In genomic region chr2:142874293-142874814, GRCh38 we compare ENCODE assay signal across 10 cellular contexts. TPM values are rescaled to one million over a fixed set of nuclear protein-coding genes. Genes with fewer than 3 reads are reported as not detected.
DNase-seq lines count a peak whose midpoint lies in the region; ATAC-seq, FAIRE-seq and TF ChIP-seq lines count a peak whose summit lies in the region.
"Had no signal": no experiment of that assay in that cellular context is flagged by ENCODE, and none has a peak within 500 bp of the region (broad histone marks: within the 10 kb centered on the region; RNA-seq: fewer than 3 reads in every experiment).

No MANE protein-coding gene starts in this region.

- no peaks in the 10 kb centered on the region for H3K27me3 ChIP-seq in right lobe of liver
- no peaks in the 10 kb centered on the region for H3K27me3 ChIP-seq in thyroid gland

- H3K4me3 ChIP-seq in A549 (peak overlapping the region; percentile 24; the same call in 1 of the 3 replicates), astrocyte of the cerebellum (ENCODE audit: low read depth, low read length) (no peak overlapping the region), right lobe of liver (no peak overlapping the region), thyroid gland (replicated peaks in 1 of 3) (no peak overlapping the region)

- H3K27ac ChIP-seq in A549 (peak overlapping the region; percentile 98 to 99), right lobe of liver (peak overlapping the region; percentile 18 to 78 (median 63)), thyroid gland (no peak overlapping the region)
- H3K27ac ChIP-seq: parathyroid adenoma had no signal

- H3K4me2 ChIP-seq in A549 = peak overlapping the region; percentile 94

- TF ChIP-seq EP300 in A549 (IDR thresholded peaks at IDR 0.05) = peak; percentile 99

- H3K9me3 ChIP-seq in A549 = no peaks in the 10 kb centered on the region
- H3K9me3 ChIP-seq in right lobe of liver = no peaks in the 10 kb centered on the region
- no peaks in the 10 kb centered on the region for H3K9me3 ChIP-seq in thyroid gland

- POLR2A ChIA-PET in A549 (lab: Yijun Ruan, JAX) = interaction anchor here (0.8 to 1.7 kb wide), 4 partner anchors 8 to 123 kb away, joined by 3 to 11 read pairs (median 4); no protein-coding TSS in a partner anchor

- in situ Hi-C loops in astrocyte of the cerebellum (cut with HindIII; ENCODE audit: low sequenced_read_pairs) = no loop called here

- peak; percentile 91 for FAIRE-seq in A549 (lab: Jason Lieb, UNC)

- no peaks in the 10 kb centered on the region for H3K36me3 ChIP-seq in right lobe of liver
- H3K36me3 ChIP-seq in thyroid gland = no peaks in the 10 kb centered on the region

- 0% methylated on average over 2 of the region's 2 CpGs for WGBS in A549 (ENCODE audit: missing lambda C conversion rate)
- WGBS in right lobe of liver (ENCODE audit: insufficient coverage, low coverage, low lambda C conversion rate, missing lambda C conversion rate) = 7% methylated on average over 2 of the region's 2 CpGs
- 71% methylated on average over 2 of the region's 2 CpGs for WGBS in thyroid gland, 2 donors

- no peak for TF ChIP-seq POLR2A in A549 (IDR thresholded peaks at IDR 0.05; ENCODE audit: low read length)
- no peak for TF ChIP-seq POLR2A in right lobe of liver (IDR thresholded peaks at IDR 0.05)
- TF ChIP-seq POLR2A in thyroid gland (IDR thresholded peaks at IDR 0.05) = no peak

- intact Hi-C loops in right lobe of liver (cut with DNase I) = no loop called here
- intact Hi-C loops in thyroid gland (cut with DNase I) = no loop called here

- peak; percentile 84 to 88 for ATAC-seq in A549
- peak; percentile 63 to 81 (median 78) for ATAC-seq in right lobe of liver
- no peak for ATAC-seq in HG03175 (IDR thresholded peaks at IDR 0.05; ENCODE audit: unreplicated experiment)

- CTCF ChIA-PET in A549 (lab: Yijun Ruan, JAX) = interaction anchor here (2.1 to 2.4 kb wide), 2 partner anchors 192 to 194 kb away, joined by 7 to 12 read pairs; no protein-coding TSS in a partner anchor

- peak; percentile 33 to 73; a peak in 4 of 5 replicates for TF ChIP-seq RAD21 in A549 (conservative IDR thresholded peaks at IDR 0.05 in 1 of 2, IDR thresholded peaks at IDR 0.05 in 1 of 2)

- DNase-seq in A549 (ENCODE audit: low read depth in 1 of 2, low spot score in 1 of 2) (peak in 1 of 2 experiments; percentile 98), HCEC 1CT (peak; percentile 91), astrocyte of the cerebellum (ENCODE audit: low read depth) (peak; percentile 62), right lobe of liver (peak in 1 of 3 donors; percentile 27), NCI-H774 (lab: John Stamatoyannopoulos, UW) (no peak), thyroid gland (no peak), SK-N-DZ (ENCODE audit: low spot score) (no peak)

- TF ChIP-seq CTCF in A549 (IDR thresholded peaks at IDR 0.05) = no peak
- TF ChIP-seq CTCF in astrocyte of the cerebellum (IDR thresholded peaks at IDR 0.05; ENCODE audit: low read depth, low read length, missing control alignments) = no peak
- TF ChIP-seq CTCF in right lobe of liver (IDR thresholded peaks at IDR 0.05) = no peak
- no peak for TF ChIP-seq CTCF in thyroid gland (IDR thresholded peaks at IDR 0.05)

- H3K4me1 ChIP-seq in A549 = peaks cover 71% of the 10 kb centered on the region
- peaks cover 0 to 42% (median 12%) of the 10 kb centered on the region in 4 donors for H3K4me1 ChIP-seq in right lobe of liver
- H3K4me1 ChIP-seq in thyroid gland = peaks cover 0 to 5% of the 10 kb centered on the region in 2 donors
- H3K4me1 ChIP-seq: parathyroid adenoma had no signal

TF ChIP-seq in A549, 52 proteins besides CTCF, POLR2A, EP300 and RAD21 (continues in another document):
- no peak for TF ChIP-seq ZNF302 (CRISPR knock-in tag; IDR thresholded peaks at IDR 0.05)
- TF ChIP-seq POLR2AphosphoS2 (conservative IDR thresholded peaks at IDR 0.05; ENCODE audit: low read length) = no peak
- peak; percentile 47; the same call in 1 of the 2 replicates for TF ChIP-seq NFE2L2 (conservative IDR thresholded peaks at IDR 0.05; ENCODE audit: low read length)
- TF ChIP-seq HOXB5 (CRISPR knock-in tag; IDR thresholded peaks at IDR 0.05) = peak; percentile 98
- peak; percentile 99 for TF ChIP-seq CEBPB (IDR thresholded peaks at IDR 0.05)
- TF ChIP-seq RCOR1 (IDR thresholded peaks at IDR 0.05; ENCODE audit: low read depth, low read length) = no peak
- peak; percentile 79; the same call in 1 of the 2 replicates for TF ChIP-seq HOXB13 (CRISPR knock-in tag; IDR thresholded peaks at IDR 0.05; ENCODE audit: low read depth)
- TF ChIP-seq SREBF2 (IDR thresholded peaks at IDR 0.05) = no peak
- no peak for TF ChIP-seq MAZ (IDR thresholded peaks at IDR 0.05; ENCODE audit: borderline replicate concordance, low read depth, low read length)
- TF ChIP-seq CBX8 (IDR thresholded peaks at IDR 0.05) = no peak
- TF ChIP-seq JUNB (IDR thresholded peaks at IDR 0.05) = peak; percentile 99
- TF ChIP-seq TFCP2L1 (CRISPR knock-in tag; IDR thresholded peaks at IDR 0.05) = no peak
- no peak for TF ChIP-seq ELK1 (IDR thresholded peaks at IDR 0.05; ENCODE audit: low read depth, low read length)
- TF ChIP-seq KDM1A (IDR thresholded peaks at IDR 0.05; ENCODE audit: low read depth) = no peak
- TF ChIP-seq FOXS1 (CRISPR knock-in tag; IDR thresholded peaks at IDR 0.05) = peak; percentile 92; the same call in 1 of the 2 replicates
- TF ChIP-seq NR3C1 (IDR thresholded peaks at IDR 0.05) = no peak; the same call in 2 of the 3 replicates
- peak; percentile 98 to 100; a peak in 4 of 5 replicates for TF ChIP-seq JUN (IDR thresholded peaks at IDR 0.05)
- TF ChIP-seq CHD4 (IDR thresholded peaks at IDR 0.05; ENCODE audit: borderline replicate concordance) = no peak
- no peak for TF ChIP-seq HMGXB4 (CRISPR knock-in tag; IDR thresholded peaks at IDR 0.05; ENCODE audit: borderline replicate concordance)
- TF ChIP-seq RNF2 (IDR thresholded peaks at IDR 0.05; ENCODE audit: borderline replicate concordance, low read depth) = no peak
- TF ChIP-seq MAFK (IDR thresholded peaks at IDR 0.05; ENCODE audit: partially characterized antibody) = peak; percentile 58
- TF ChIP-seq KDM5A (IDR thresholded peaks at IDR 0.05) = no peak
- TF ChIP-seq ZFP36 (IDR thresholded peaks at IDR 0.05; ENCODE audit: borderline replicate concordance, partially characterized antibody) = no peak
- no peak; the same call in 1 of the 2 replicates for TF ChIP-seq HOXA7 (CRISPR knock-in tag; IDR thresholded peaks at IDR 0.05)
- no peak for TF ChIP-seq ESRRA (IDR thresholded peaks at IDR 0.05; ENCODE audit: borderline replicate concordance, low read length)
- TF ChIP-seq HDAC2 (IDR thresholded peaks at IDR 0.05) = no peak
- peak; percentile 61; the same call in 1 of the 2 replicates for TF ChIP-seq BHLHE40 (IDR thresholded peaks at IDR 0.05; ENCODE audit: low read depth, low read length)
- TF ChIP-seq RFX5 (IDR thresholded peaks at IDR 0.05) = no peak
- peak; percentile 98 for TF ChIP-seq HES2 (IDR thresholded peaks at IDR 0.05)
- no peak for TF ChIP-seq HEYL (CRISPR knock-in tag; IDR thresholded peaks at IDR 0.05)
- TF ChIP-seq GATA3 (IDR thresholded peaks at IDR 0.05; ENCODE audit: borderline replicate concordance) = peak; percentile 97
- TF ChIP-seq CBX2 (IDR thresholded peaks at IDR 0.05; ENCODE audit: borderline replicate concordance, low read depth) = no peak
- peak; percentile 67 for TF ChIP-seq SMC3 (IDR thresholded peaks at IDR 0.05)

RNA-seq across cellular contexts. Expression of gene KYNU, which starts 3.1 kb away (rescaled TPM):
- polyA plus RNA-seq in A549 (2011; rRNA removed) (310 and 324 TPM in 2 replicates), A549 (2017; fragmentation: RNase III; extraction: RNeasy Plus Mini Kit Qiagen cat#74134 plus additional on column Dnase treatment) (242 to 304 TPM (median 302 TPM) in 3 replicates)
- 61.8 and 66.4 TPM in 2 replicates for polyA plus RNA-seq in A549 (2012; cell fraction: cytosol; rRNA removed)
- 27.2 and 41.7 TPM in 2 replicates for polyA plus RNA-seq in A549 (2012; cell fraction: nucleus; rRNA removed)
- 117 and 131 TPM in 2 replicates for polyA minus RNA-seq in A549 (2011; rRNA and poly(A)+ RNA removed)
- total RNA-seq in right lobe of liver (10 to 100 TPM; 37.0 to 47.5 (median 40.7) TPM), thyroid gland (1 to 10 TPM in 3 of 4 donors, under 1 TPM in 1; 0.93 to 7.8 (median 4.5) TPM)
- 0.49 and 1.9 TPM in 2 replicates for polyA plus RNA-seq in SK-N-DZ (2014; cell fraction: cytosol; rRNA removed)
- 0.11 TPM in 1 of 2 replicates, not detected in the other for polyA plus RNA-seq in SK-N-DZ (2014; cell fraction: nucleus; rRNA removed)
- total RNA-seq: activated CD8-positive, alpha-beta memory T cell treated with anti-CD3 and anti-CD28 coated beads for 36 hours had no signal

Comparison
In these comparisons a context has a peak if more than half of its experiments do, and no peak if none do; other contexts are left out.
1. DNase-seq: peak in HCEC 1CT (single experiment) and astrocyte of the cerebellum (single experiment); none in NCI-H774 (single experiment), thyroid gland (0 of 2) and SK-N-DZ (single experiment).
2. H3K27ac ChIP-seq: peak in A549 (2 of 2) and right lobe of liver (3 of 3); none in thyroid gland (0 of 3).
3. RNA of gene KYNU, which starts 3.1 kb away (total RNA-seq): 37.0 to 47.5 TPM in right lobe of liver; 0.93 to 7.8 TPM in thyroid gland; every median in the first group is over 4 times any median in the second.